1 cellular context compared by ENCODE assay signal in the genomic region with DNA sequence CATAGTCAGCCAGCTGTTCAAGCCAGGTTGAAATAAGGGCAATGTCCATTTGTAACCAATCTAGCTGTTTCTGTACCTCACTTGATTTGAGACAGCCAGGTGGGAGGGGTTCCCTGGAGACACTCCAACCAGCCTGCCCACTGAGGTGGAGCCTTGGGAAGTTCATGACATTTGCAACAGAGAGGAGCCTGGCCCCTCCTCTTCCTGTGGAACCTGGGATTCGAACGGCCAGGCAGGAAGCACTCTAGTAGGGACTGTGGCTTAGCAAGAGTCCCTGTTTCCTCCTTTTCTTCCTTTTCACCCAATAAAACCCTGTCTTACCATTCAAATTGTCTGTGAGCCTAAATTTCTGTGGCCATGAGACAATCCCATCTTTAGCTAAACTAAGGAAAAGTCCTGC.
TF ChIP-seq lines count a peak whose summit lies in the region.

No MANE protein-coding gene starts in this region.

TF ChIP-seq in H1, 55 proteins besides CTCF, POLR2A, EP300 and RAD21:
- TF ChIP-seq ATF3 (IDR thresholded peaks at IDR 0.05; ENCODE audit: insufficient read depth, low read depth, low read length), result no peak
- TF ChIP-seq, protein P1, sequence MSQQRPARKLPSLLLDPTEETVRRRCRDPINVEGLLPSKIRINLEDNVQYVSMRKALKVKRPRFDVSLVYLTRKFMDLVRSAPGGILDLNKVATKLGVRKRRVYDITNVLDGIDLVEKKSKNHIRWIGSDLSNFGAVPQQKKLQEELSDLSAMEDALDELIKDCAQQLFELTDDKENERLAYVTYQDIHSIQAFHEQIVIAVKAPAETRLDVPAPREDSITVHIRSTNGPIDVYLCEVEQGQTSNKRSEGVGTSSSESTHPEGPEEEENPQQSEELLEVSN (IDR thresholded peaks at IDR 0.05), result no peak
TF ChIP-seq in H1: peak in this region for 0.
